8 cellular contexts compared by ENCODE assay signal in the genomic region with DNA sequence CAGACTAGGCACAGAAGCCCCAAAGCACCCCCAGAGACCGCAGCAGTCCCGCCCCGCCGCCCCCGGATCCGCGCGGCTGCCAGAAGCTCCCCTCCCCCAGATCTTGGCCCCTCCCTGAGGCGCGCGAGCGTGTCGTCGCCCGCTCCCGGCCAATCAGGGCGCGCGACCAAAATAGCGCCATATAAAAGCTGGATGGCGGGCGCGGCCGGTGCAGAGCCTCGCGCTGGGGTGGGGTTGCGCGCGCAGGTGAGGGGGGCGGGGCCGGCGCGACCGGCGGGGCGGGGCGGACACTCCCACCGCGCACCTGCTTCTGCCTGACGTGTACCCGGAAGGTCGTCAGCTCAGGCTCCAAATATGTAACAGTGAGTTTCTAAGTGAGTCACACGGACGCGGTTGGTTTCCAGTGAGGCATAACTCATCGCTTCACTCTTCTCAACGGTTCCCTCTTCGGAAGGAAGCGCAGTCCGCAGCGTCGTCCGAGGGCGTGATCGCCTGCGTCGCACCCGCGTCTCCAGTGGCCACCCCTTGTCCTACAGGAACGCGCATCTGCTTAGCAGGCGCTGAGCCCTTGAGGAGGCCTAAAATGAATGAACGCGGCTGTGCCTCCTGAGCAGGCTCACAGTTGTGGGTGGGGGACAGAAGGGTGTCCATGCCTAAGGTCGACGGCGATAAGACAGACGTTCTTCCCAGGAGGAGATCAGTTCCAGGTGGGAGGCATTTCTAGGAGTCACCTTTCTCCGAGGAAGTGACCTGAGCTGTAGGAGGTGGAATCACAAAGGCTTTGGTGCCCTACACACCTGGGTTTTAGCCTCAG. TPM values are rescaled to one million over a fixed set of nuclear protein-coding genes. Genes with fewer than 3 reads are reported as not detected.
DNase-seq lines count a peak whose midpoint lies in the region; ATAC-seq and TF ChIP-seq lines count a peak whose summit lies in the region.

No MANE protein-coding gene starts in this region.

- H3K4me3 Mint-ChIP-seq in CD4-positive, alpha-beta memory T cell: peak overlapping the region; percentile 89 to 96 (median 92)

- no peaks in the 10 kb centered on the region for H3K36me3 ChIP-seq in CD4-positive, alpha-beta memory T cell (ENCODE audit: insufficient read depth, low read length)
- no peaks in the 10 kb centered on the region for H3K36me3 ChIP-seq in duodenal mucosa (ENCODE audit: control insufficient read depth in 1 of 2, insufficient read depth in 2 of 2, low read length in 2 of 2)
- no peaks in the 10 kb centered on the region for H3K36me3 ChIP-seq in lung (ENCODE audit: control insufficient read depth in 2 of 2, insufficient read depth in 2 of 2, low read length in 2 of 2)

- H3K4me1 Mint-ChIP-seq in CD4-positive, alpha-beta memory T cell: peaks cover 12 to 39% (median 22%) of the 10 kb centered on the region in 4 donors

- POLR2A ChIA-PET in CD4-positive, alpha-beta memory T cell (lab: Charles Lee; ENCODE audit: partially characterized antibody): interaction anchor here (0.6 to 8.5 kb wide), 68 partner anchors 9 to 310 kb away, joined by 3 to 544 read pairs (median 6); a partner anchor contains a TSS

- no peaks in the 10 kb centered on the region for H3K9me3 ChIP-seq in CD4-positive, alpha-beta memory T cell (ENCODE audit: control insufficient read depth in 1 of 2, low read length in 2 of 2)
- no peaks in the 10 kb centered on the region for H3K9me3 ChIP-seq in duodenal mucosa (ENCODE audit: control insufficient read depth in 1 of 2, low read length in 2 of 2)
- H3K9me3 ChIP-seq in lung (ENCODE audit: control insufficient read depth in 2 of 2, insufficient read depth in 1 of 2, low read length in 1 of 2): no peaks in the 10 kb centered on the region

- ATAC-seq in GM19351 (IDR thresholded peaks at IDR 0.05; ENCODE audit: unreplicated experiment) (peak; percentile 91), HG03460 (IDR thresholded peaks at IDR 0.05; ENCODE audit: unreplicated experiment) (peak; percentile 92), lung (ENCODE audit: insufficient read depth, low FRiP score) (peak; percentile 91)

- H3K27ac Mint-ChIP-seq in CD4-positive, alpha-beta memory T cell: peak overlapping the region; percentile 98 to 100 (median 100)

- peak overlapping the region; percentile 61 to 67 for H3K4me3 ChIP-seq in CD4-positive, alpha-beta memory T cell (ENCODE audit: low read length in 2 of 2)
- peak overlapping the region; percentile 63 to 80 for H3K4me3 ChIP-seq in duodenal mucosa (ENCODE audit: low read depth in 1 of 2, low read length in 2 of 2)
- H3K4me3 ChIP-seq in lung: no peak overlapping the region

- DNase-seq in CD4-positive, alpha-beta memory T cell: peak; percentile 98 to 99 (median 98)
- peak; percentile 85 for DNase-seq in NCI-H526 treated with DMSO at 0.1 percent for 48 hours (lab: John Stamatoyannopoulos, UW)
- DNase-seq in activated CD4-positive, alpha-beta T cell treated with anti-CD3 and anti-CD28 coated beads, Interleukin-2, amount 50 U/mL, for 48 hours: peak; percentile 94
- peak; percentile 92 for DNase-seq in lung (ENCODE audit: low spot score)
- peak; percentile 90 to 93 (median 92) for DNase-seq in stimulated activated CD4-positive, alpha-beta T cell treated with anti-CD3 and anti-CD28 coated beads, TNF-alpha, amount 100 ng/mL, for 24 hours (ENCODE audit: low read depth in 3 of 3)

- intact Hi-C loops in CD4-positive, alpha-beta memory T cell (cut with micrococcal nuclease): loop anchor here (1.0 to 5.0 kb wide), 4 partner anchors 17 to 1488 kb away; a partner anchor contains a TSS

- H3K9ac ChIP-seq in duodenal mucosa (ENCODE audit: low read depth in 1 of 2, low read length in 2 of 2): peak overlapping the region; percentile 82 to 100

- H3K27me3 Mint-ChIP-seq in CD4-positive, alpha-beta memory T cell: no peaks in the 10 kb centered on the region

- peak overlapping the region; percentile 97 for H3K27ac ChIP-seq in CD4-positive, alpha-beta memory T cell (ENCODE audit: low read depth, low read length)
- H3K27ac ChIP-seq in duodenal mucosa (ENCODE audit: low read depth, low read length) (peak overlapping the region; percentile 94), lung (ENCODE audit: low read depth in 1 of 2, low read length in 1 of 2) (peak overlapping the region; percentile 92 to 93)

- TF ChIP-seq CTCF in lung (IDR thresholded peaks at IDR 0.05; ENCODE audit: control extremely low read depth, extremely low read depth): no peak

- peaks cover 0 to 2% (median 0%) of the 10 kb centered on the region in 8 donors for H3K9me3 Mint-ChIP-seq in CD4-positive, alpha-beta memory T cell

- CTCF ChIA-PET in CD4-positive, alpha-beta memory T cell (lab: Charles Lee; ENCODE audit: partially characterized antibody): interaction anchor here (0.8 to 7.8 kb wide), 23 partner anchors 11 to 351 kb away, joined by 3 to 58 read pairs (median 4); a partner anchor contains a TSS

- H3K4me1 ChIP-seq in CD4-positive, alpha-beta memory T cell (ENCODE audit: insufficient read depth, low read length): peaks cover 20% of the 10 kb centered on the region
- H3K4me1 ChIP-seq in duodenal mucosa (ENCODE audit: control insufficient read depth in 1 of 2, insufficient read depth in 2 of 2, low read length in 2 of 2) (peaks cover 15 to 17% of the 10 kb centered on the region in 2 donors), lung (ENCODE audit: control insufficient read depth in 2 of 2, insufficient read depth in 2 of 2, low read length in 2 of 2) (peaks cover 0 to 4% of the 10 kb centered on the region in 2 donors)

- WGBS in lung, 2 donors: 3 to 5% methylated on average over 62 to 69 of the region's 69 CpGs

- H3K27me3 ChIP-seq in CD4-positive, alpha-beta memory T cell (ENCODE audit: insufficient read depth, low read length): no peaks in the 10 kb centered on the region
- no peaks in the 10 kb centered on the region for H3K27me3 ChIP-seq in duodenal mucosa (ENCODE audit: control insufficient read depth in 1 of 2, insufficient read depth in 2 of 2, low read length in 2 of 2)
- no peaks in the 10 kb centered on the region for H3K27me3 ChIP-seq in lung (ENCODE audit: control insufficient read depth, insufficient read depth)

- peaks cover 0 to 4% of the 10 kb centered on the region in 2 donors for H3K36me3 Mint-ChIP-seq in CD4-positive, alpha-beta memory T cell

RNA-seq across cellular contexts. Expression of a gene that starts 50.6 kb away (rescaled TPM):
- total RNA-seq in CD4-positive, alpha-beta memory T cell: 100 to 1,000 TPM; 264 to 277 TPM
- 100 to 1,000 TPM; 260 to 268 TPM for polyA plus RNA-seq in CD4-positive, alpha-beta memory T cell
- 100 to 1,000 TPM; 168 to 452 TPM for total RNA-seq in lung
- polyA plus RNA-seq in lung: 100 to 1,000 TPM; 173 to 222 TPM
